ENCODE assay signal across 18 cellular contexts in the genomic region with DNA sequence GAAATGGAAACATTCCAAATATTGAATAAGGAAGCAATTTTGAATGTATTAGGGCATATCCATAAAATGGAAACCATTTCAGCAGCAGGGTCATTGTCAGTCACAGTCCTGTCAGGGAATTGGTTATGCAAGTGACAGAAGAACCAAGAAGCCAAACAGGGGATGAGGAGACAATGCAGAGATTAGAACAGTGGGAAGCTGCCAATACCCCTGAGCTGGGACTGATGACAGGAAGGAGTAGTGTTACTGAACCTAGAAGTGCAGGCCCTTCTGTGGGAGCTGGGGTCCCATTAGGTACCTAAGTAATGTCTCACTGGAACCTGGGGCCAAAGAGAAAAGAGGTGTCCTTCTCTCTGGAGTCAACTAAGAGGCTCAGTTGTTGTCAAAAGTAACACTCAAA. TPM values are rescaled to one million over a fixed set of nuclear protein-coding genes. Genes with fewer than 3 reads are reported as not detected.
"Had no signal": no experiment of that assay in that cellular context is flagged by ENCODE, and none has a peak within 500 bp of the region (broad histone marks: within the 10 kb centered on the region; RNA-seq: fewer than 3 reads in every experiment).

No MANE protein-coding gene starts in this region.

- DNase-seq: KBM-7, MV-4-11, NCI-H1048, NCI-H1436, NCI-H187, NCI-H2029, NCI-H2081 treated with DMSO at 0.1 percent for 48 hours, NCI-H2171, NCI-H226, NCI-H446, NCI-H510A, NCI-H526, RPMI8226, SHP77 treated with DMSO at 0.1 percent for 48 hours, SJCRH30 had no signal

- H3K27ac ChIP-seq: SJCRH30 had no signal

- H3K4me3 ChIP-seq: SJCRH30 had no signal

- H3K9me3 ChIP-seq: SJCRH30 had no signal

- ATAC-seq: SK-N-SH treated with all-trans-retinoic acid at 6 μM for 48 hours had no signal

- H3K36me3 ChIP-seq: SJCRH30 had no signal

RNA-seq across cellular contexts. Expression of a gene that starts 37.6 kb away (rescaled TPM):
- total RNA-seq: LHCN-M2, MCF 10A, SJCRH30 had no signal
